In genomic region chr1:78102916-78103315, GRCh38 we compare ENCODE assay signal across 1 cellular context.
TF ChIP-seq lines count a peak whose summit lies in the region.

No MANE protein-coding gene starts in this region.

TF ChIP-seq in A549, 52 proteins besides CTCF, POLR2A, EP300 and RAD21 (continued from another document):
- TF ChIP-seq HMGXB4 (CRISPR knock-in tag; IDR thresholded peaks at IDR 0.05; ENCODE audit: borderline replicate concordance) = no peak
- no peak for TF ChIP-seq BHLHE40 (IDR thresholded peaks at IDR 0.05; ENCODE audit: low read depth, low read length)
- TF ChIP-seq RARB (CRISPR knock-in tag; IDR thresholded peaks at IDR 0.05) = no peak
- TF ChIP-seq TP53 (CRISPR knock-in tag; IDR thresholded peaks at IDR 0.05) = no peak
- no peak for TF ChIP-seq JUN (IDR thresholded peaks at IDR 0.05)
- TF ChIP-seq MAZ (IDR thresholded peaks at IDR 0.05; ENCODE audit: borderline replicate concordance, low read depth, low read length) = no peak
- TF ChIP-seq GATA3 (IDR thresholded peaks at IDR 0.05; ENCODE audit: borderline replicate concordance) = no peak
- TF ChIP-seq RCOR1 (IDR thresholded peaks at IDR 0.05; ENCODE audit: low read depth, low read length) = no peak
- TF ChIP-seq RFX5 (IDR thresholded peaks at IDR 0.05) = no peak
- TF ChIP-seq TFCP2L1 (CRISPR knock-in tag; IDR thresholded peaks at IDR 0.05) = no peak
- no peak for TF ChIP-seq HDAC2 (IDR thresholded peaks at IDR 0.05)
